In genomic region chr17:82273327-82274133, GRCh38 we compare ENCODE assay signal across 1 cellular context.
TF ChIP-seq lines count a peak whose summit lies in the region.

TSS of gene CSNK1D (minus strand) at chr17:82273700. CDS start at chr17:82273381, 319 bp downstream.

TF ChIP-seq in HepG2, 621 proteins besides CTCF, POLR2A, EP300 and RAD21 (continued from another document and continues in another):
- TF ChIP-seq, protein P1, sequence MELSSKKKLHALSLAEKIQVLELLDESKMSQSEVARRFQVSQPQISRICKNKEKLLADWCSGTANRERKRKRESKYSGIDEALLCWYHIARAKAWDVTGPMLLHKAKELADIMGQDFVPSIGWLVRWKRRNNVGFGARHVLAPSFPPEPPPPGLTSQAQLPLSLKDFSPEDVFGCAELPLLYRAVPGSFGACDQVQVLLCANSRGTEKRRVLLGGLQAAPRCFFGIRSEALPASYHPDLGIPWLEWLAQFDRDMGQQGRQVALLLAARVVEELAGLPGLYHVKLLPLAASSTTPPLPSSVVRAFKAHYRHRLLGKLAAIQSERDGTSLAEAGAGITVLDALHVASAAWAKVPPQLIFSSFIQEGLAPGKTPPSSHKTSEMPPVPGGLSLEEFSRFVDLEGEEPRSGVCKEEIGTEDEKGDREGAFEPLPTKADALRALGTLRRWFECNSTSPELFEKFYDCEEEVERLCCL (CRISPR knock-in tag; IDR thresholded peaks at IDR 0.05; ENCODE audit: borderline replicate concordance): 0 out of 2 replicates have a peak, but pooled peaks have one; percentile 52
- TF ChIP-seq ZBTB42 (CRISPR knock-in tag; IDR thresholded peaks at IDR 0.05): peak; percentile 86
- TF ChIP-seq ZBTB40 (IDR thresholded peaks at IDR 0.05): no peak
- TF ChIP-seq ZBTB40 (CRISPR knock-in tag; IDR thresholded peaks at IDR 0.05): peak; percentile 77; the same call in 1 of the 2 replicates
- peak; percentile 86 for TF ChIP-seq ZNF430 (CRISPR knock-in tag; IDR thresholded peaks at IDR 0.05)
- peak; percentile 55; the same call in 1 of the 2 replicates for TF ChIP-seq ETV6 (CRISPR knock-in tag; conservative IDR thresholded peaks at IDR 0.05)
- TF ChIP-seq, protein P2, sequence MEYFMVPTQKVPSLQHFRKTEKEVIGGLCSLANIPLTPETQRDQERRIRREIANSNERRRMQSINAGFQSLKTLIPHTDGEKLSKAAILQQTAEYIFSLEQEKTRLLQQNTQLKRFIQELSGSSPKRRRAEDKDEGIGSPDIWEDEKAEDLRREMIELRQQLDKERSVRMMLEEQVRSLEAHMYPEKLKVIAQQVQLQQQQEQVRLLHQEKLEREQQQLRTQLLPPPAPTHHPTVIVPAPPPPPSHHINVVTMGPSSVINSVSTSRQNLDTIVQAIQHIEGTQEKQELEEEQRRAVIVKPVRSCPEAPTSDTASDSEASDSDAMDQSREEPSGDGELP (IDR thresholded peaks at IDR 0.05; ENCODE audit: borderline replicate concordance, low read depth): peak; percentile 26; the same call in 1 of the 2 replicates
- TF ChIP-seq NFIB (CRISPR knock-in tag; IDR thresholded peaks at IDR 0.05; ENCODE audit: borderline replicate concordance): 0 out of 2 replicates have a peak, but pooled peaks have one; percentile 57
- TF ChIP-seq, protein P3, sequence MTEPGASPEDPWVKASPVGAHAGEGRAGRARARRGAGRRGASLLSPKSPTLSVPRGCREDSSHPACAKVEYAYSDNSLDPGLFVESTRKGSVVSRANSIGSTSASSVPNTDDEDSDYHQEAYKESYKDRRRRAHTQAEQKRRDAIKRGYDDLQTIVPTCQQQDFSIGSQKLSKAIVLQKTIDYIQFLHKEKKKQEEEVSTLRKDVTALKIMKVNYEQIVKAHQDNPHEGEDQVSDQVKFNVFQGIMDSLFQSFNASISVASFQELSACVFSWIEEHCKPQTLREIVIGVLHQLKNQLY (CRISPR knock-in tag; IDR thresholded peaks at IDR 0.05): 0 out of 2 replicates have a peak, but pooled peaks have one; percentile 30
- 0 out of 2 replicates have a peak, but pooled peaks have one; percentile 15 for TF ChIP-seq LCORL (IDR thresholded peaks at IDR 0.05)
- TF ChIP-seq LCORL (CRISPR knock-in tag; IDR thresholded peaks at IDR 0.05): peak; percentile 78
- TF ChIP-seq CSRNP2 (CRISPR knock-in tag; conservative IDR thresholded peaks at IDR 0.05; ENCODE audit: low read depth): no peak
- no peak for TF ChIP-seq FOXK2 (IDR thresholded peaks at IDR 0.05)
- TF ChIP-seq ZNF143 (CRISPR knock-in tag; IDR thresholded peaks at IDR 0.05): peak; percentile 48; the same call in 1 of the 2 replicates
- TF ChIP-seq SIN3A (IDR thresholded peaks at IDR 0.05; ENCODE audit: borderline replicate concordance, low read depth, low read length): no peak
- TF ChIP-seq ZNF33B (CRISPR knock-in tag; IDR thresholded peaks at IDR 0.05): peak; percentile 79; the same call in 1 of the 2 replicates
- peak; percentile 73; the same call in 1 of the 2 replicates for TF ChIP-seq ZNF772 (CRISPR knock-in tag; IDR thresholded peaks at IDR 0.05)
- no peak; the same call in 1 of the 2 replicates for TF ChIP-seq ZNF446 (CRISPR knock-in tag; IDR thresholded peaks at IDR 0.05)
- peak; percentile 100 for TF ChIP-seq YEATS2 (CRISPR knock-in tag; IDR thresholded peaks at IDR 0.05; ENCODE audit: borderline replicate concordance)
- peak; percentile 89; the same call in 1 of the 2 replicates for TF ChIP-seq ZNF572 (CRISPR knock-in tag; IDR thresholded peaks at IDR 0.05)
- no peak for TF ChIP-seq U2AF2 (IDR thresholded peaks at IDR 0.05; ENCODE audit: low read depth, low read length)
- TF ChIP-seq MXI1 (IDR thresholded peaks at IDR 0.05; ENCODE audit: borderline replicate concordance, low read depth, low read length): peak; percentile 87; the same call in 2 of the 3 replicates
- peak; percentile 80 for TF ChIP-seq JUND (CRISPR knock-in tag; IDR thresholded peaks at IDR 0.05)
- TF ChIP-seq, protein P4, sequence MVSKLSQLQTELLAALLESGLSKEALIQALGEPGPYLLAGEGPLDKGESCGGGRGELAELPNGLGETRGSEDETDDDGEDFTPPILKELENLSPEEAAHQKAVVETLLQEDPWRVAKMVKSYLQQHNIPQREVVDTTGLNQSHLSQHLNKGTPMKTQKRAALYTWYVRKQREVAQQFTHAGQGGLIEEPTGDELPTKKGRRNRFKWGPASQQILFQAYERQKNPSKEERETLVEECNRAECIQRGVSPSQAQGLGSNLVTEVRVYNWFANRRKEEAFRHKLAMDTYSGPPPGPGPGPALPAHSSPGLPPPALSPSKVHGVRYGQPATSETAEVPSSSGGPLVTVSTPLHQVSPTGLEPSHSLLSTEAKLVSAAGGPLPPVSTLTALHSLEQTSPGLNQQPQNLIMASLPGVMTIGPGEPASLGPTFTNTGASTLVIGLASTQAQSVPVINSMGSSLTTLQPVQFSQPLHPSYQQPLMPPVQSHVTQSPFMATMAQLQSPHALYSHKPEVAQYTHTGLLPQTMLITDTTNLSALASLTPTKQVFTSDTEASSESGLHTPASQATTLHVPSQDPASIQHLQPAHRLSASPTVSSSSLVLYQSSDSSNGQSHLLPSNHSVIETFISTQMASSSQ (IDR thresholded peaks at IDR 0.05; ENCODE audit: low read depth): no peak
- TF ChIP-seq, protein P4 (CRISPR knock-in tag; IDR thresholded peaks at IDR 0.05; ENCODE audit: borderline replicate concordance): peak; percentile 51; the same call in 1 of the 2 replicates
- TF ChIP-seq, protein P5, sequence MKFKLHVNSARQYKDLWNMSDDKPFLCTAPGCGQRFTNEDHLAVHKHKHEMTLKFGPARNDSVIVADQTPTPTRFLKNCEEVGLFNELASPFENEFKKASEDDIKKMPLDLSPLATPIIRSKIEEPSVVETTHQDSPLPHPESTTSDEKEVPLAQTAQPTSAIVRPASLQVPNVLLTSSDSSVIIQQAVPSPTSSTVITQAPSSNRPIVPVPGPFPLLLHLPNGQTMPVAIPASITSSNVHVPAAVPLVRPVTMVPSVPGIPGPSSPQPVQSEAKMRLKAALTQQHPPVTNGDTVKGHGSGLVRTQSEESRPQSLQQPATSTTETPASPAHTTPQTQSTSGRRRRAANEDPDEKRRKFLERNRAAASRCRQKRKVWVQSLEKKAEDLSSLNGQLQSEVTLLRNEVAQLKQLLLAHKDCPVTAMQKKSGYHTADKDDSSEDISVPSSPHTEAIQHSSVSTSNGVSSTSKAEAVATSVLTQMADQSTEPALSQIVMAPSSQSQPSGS (CRISPR knock-in tag; IDR thresholded peaks at IDR 0.05): peak; percentile 91
- TF ChIP-seq MIER3 (CRISPR knock-in tag; IDR thresholded peaks at IDR 0.05; ENCODE audit: borderline replicate concordance): peak; percentile 34
- TF ChIP-seq ZNF34 (CRISPR knock-in tag; IDR thresholded peaks at IDR 0.05; ENCODE audit: borderline replicate concordance): 0 out of 2 replicates have a peak, but pooled peaks have one; percentile 78
- TF ChIP-seq, protein P6, sequence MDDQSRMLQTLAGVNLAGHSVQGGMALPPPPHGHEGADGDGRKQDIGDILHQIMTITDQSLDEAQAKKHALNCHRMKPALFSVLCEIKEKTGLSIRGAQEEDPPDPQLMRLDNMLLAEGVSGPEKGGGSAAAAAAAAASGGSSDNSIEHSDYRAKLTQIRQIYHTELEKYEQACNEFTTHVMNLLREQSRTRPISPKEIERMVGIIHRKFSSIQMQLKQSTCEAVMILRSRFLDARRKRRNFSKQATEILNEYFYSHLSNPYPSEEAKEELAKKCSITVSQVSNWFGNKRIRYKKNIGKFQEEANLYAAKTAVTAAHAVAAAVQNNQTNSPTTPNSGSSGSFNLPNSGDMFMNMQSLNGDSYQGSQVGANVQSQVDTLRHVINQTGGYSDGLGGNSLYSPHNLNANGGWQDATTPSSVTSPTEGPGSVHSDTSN (CRISPR knock-in tag; IDR thresholded peaks at IDR 0.05; ENCODE audit: borderline replicate concordance): no peak; the same call in 1 of the 2 replicates
